In the genomic region with DNA sequence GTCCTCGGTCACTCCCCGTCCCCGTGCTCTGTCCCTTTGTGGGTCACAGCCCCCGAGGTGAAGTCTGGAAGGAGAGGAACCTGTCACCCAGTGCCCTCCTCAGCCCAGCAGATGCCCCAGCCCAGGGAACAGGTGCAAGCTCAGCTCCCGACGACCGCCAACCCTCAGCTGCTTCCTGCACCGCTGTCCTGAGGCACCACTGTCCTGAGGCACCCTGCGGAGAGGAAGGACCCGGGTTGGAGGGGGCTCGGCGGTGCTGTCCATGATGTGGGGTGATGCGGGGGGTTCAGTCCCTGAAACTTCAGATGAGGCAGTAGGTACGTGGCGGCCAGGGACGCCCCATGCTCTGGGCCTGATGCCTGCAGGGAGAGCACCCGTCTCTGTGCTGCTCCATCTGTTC, we compare ENCODE assay signal across 18 cellular contexts.
"Had no signal": no experiment of that assay in that cellular context is flagged by ENCODE, and none has a peak within 500 bp of the region (broad histone marks: within the 10 kb centered on the region; RNA-seq: fewer than 3 reads in every experiment).

No MANE protein-coding gene starts in this region.

- H3K27ac ChIP-seq: gastrocnemius medialis, left lung, lower lobe of right lung, spleen, testis had no signal

- H3K4me1 Mint-ChIP-seq: stimulated activated memory B cell treated with anti-CD40 and anti-IgM and Interleukin-4, amounts not matched to agents 10 μg/mL and 1 μg/mL and 100 μg/mL, for 72 hours had no signal

- DNase-seq: central memory CD4-positive, alpha-beta T cell; effector memory CD4-positive, alpha-beta T cell; gastrocnemius medialis; islet precursor cell; lower lobe of right lung; mesendoderm; naive thymus-derived CD8-positive, alpha-beta T cell; spleen; stimulated activated CD4-positive, alpha-beta T cell treated with anti-CD3 and anti-CD28 coated beads, Interleukin-15, amount 100 ng/mL, for 24 hours; stimulated activated CD4-positive, alpha-beta T cell treated with anti-CD3 and anti-CD28 coated beads, Interleukin-1b, Interleukin-23, amount 100 ng/mL, for 48 hours; stimulated activated CD4-positive, alpha-beta T cell treated with anti-CD3 and anti-CD28 coated beads, Interleukin-4, amount 100 ng/mL, for 24 hours; testis had no signal

- H3K36me3 ChIP-seq: gastrocnemius medialis had no signal

- H3K9me3 Mint-ChIP-seq: naive thymus-derived CD8-positive, alpha-beta T cell; stimulated activated memory B cell treated with anti-CD40 and anti-IgM and Interleukin-4, amounts not matched to agents 10 μg/mL and 1 μg/mL and 100 μg/mL, for 72 hours; stimulated activated naive CD8-positive, alpha-beta T cell treated with anti-CD3 and anti-CD28 coated beads, Interleukin-15, Interleukin-2, amounts not matched to agents 100 ng/mL and 50 ng/mL, for 24 hours had no signal

- H3K27ac Mint-ChIP-seq: stimulated activated memory B cell treated with anti-CD40 and anti-IgM and Interleukin-4, amounts not matched to agents 10 μg/mL and 1 μg/mL and 100 μg/mL, for 72 hours; stimulated activated naive CD8-positive, alpha-beta T cell treated with anti-CD3 and anti-CD28 coated beads, Interleukin-15, Interleukin-2, amounts not matched to agents 100 ng/mL and 50 ng/mL, for 24 hours had no signal

- H3K4me3 ChIP-seq: gastrocnemius medialis, heart right ventricle, left lung, lower lobe of right lung, spleen, testis, tibial nerve had no signal

- H3K36me3 Mint-ChIP-seq: naive thymus-derived CD8-positive, alpha-beta T cell; stimulated activated memory B cell treated with anti-CD40 and anti-IgM and Interleukin-4, amounts not matched to agents 10 μg/mL and 1 μg/mL and 100 μg/mL, for 72 hours had no signal

- H3K4me3 Mint-ChIP-seq: naive thymus-derived CD8-positive, alpha-beta T cell; stimulated activated memory B cell treated with anti-CD40 and anti-IgM and Interleukin-4, amounts not matched to agents 10 μg/mL and 1 μg/mL and 100 μg/mL, for 72 hours; stimulated activated naive CD8-positive, alpha-beta T cell treated with anti-CD3 and anti-CD28 coated beads, Interleukin-15, Interleukin-2, amounts not matched to agents 100 ng/mL and 50 ng/mL, for 24 hours had no signal

- H3K9me3 ChIP-seq: gastrocnemius medialis, heart right ventricle, left lung, lower lobe of right lung, spleen, testis, tibial nerve had no signal

- H3K27me3 ChIP-seq: testis, tibial nerve had no signal

- H3K4me1 ChIP-seq: gastrocnemius medialis, left lung, lower lobe of right lung, testis had no signal

- ATAC-seq: esophagus mucosa; gastrocnemius medialis; heart right ventricle; left lung; lower lobe of right lung; naive thymus-derived CD8-positive, alpha-beta T cell; stimulated activated memory B cell treated with anti-CD40 and anti-IgM and Interleukin-4, amounts not matched to agents 10 μg/mL and 1 μg/mL and 100 μg/mL, for 72 hours had no signal
